Comparison of ENCODE assay signal across 13 cellular contexts in the genomic region with DNA sequence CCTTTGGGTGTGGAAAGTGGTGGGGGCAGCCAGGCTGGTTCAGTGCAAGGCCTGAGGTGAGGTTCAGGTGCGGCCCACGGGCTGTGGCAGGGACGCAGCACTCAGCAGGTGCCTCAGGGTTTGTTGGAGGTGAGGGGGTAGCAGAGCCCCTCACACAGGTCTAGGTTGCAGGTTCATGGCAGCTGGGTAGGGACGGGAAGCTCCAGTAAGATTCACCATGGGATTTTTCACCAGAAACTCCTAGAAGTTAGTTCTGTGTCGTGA.
"Had no signal": no experiment of that assay in that cellular context is flagged by ENCODE, and none has a peak within 500 bp of the region (broad histone marks: within the 10 kb centered on the region; RNA-seq: fewer than 3 reads in every experiment).

No MANE protein-coding gene starts in this region.

- H3K4me1 ChIP-seq: adrenal gland, sigmoid colon had no signal

- H3K27me3 ChIP-seq: adrenal gland, body of pancreas had no signal

- DNase-seq: activated CD4-positive, CD25-positive, alpha-beta regulatory T cell; activated naive CD4-positive, alpha-beta T cell treated with anti-CD3 and anti-CD28 coated beads, Interleukin-2, amount 50 U/mL, for 16 hours; cerebellar nuclear complex; foreskin melanocyte; mammary epithelial cell; natural killer cell; nucleus accumbens; sigmoid colon; stimulated activated CD4-positive, alpha-beta T cell treated with anti-CD3 and anti-CD28 coated beads, Interleukin-12 subunit alpha, Interleukin-12 subunit beta, amount 100 ng/mL, for 4 hours; stimulated activated CD4-positive, alpha-beta T cell treated with anti-CD3 and anti-CD28 coated beads, Interleukin-2, amount 100 ng/mL, for 48 hours; stimulated activated naive CD8-positive, alpha-beta T cell treated with anti-CD3 and anti-CD28 coated beads, Interleukin-15, Interleukin-2, amounts not matched to agents 100 U/mL and 50 U/mL, for 24 hours had no signal

- H3K4me3 ChIP-seq: adrenal gland, body of pancreas had no signal

- ATAC-seq: body of pancreas; natural killer cell; stimulated activated naive CD8-positive, alpha-beta T cell treated with anti-CD3 and anti-CD28 coated beads, Interleukin-15, Interleukin-2, amounts not matched to agents 100 U/mL and 50 U/mL, for 24 hours had no signal

- H3K9me3 ChIP-seq: adrenal gland, body of pancreas, sigmoid colon had no signal

- H3K36me3 ChIP-seq: adrenal gland, sigmoid colon had no signal
